Comparison of ENCODE assay signal across 12 cellular contexts in the genomic region with DNA sequence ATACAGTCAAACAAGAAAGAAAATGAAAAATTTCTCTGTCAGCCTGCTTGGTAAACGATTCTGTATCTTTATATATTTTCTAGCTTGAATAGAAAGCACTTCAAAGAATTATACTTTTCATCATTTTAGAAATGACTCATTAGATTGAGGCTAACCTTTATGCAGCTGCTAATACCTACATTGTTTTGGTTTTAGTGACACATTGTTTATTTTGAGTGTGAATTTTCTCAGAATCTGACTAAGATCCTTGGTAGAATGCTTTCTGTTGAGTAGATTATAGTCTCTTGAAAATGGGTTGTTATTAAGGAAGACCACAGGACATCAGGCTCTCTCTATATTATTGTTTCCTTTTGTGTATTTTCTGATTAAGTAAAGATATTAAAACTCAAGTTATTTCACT. TPM values are rescaled to one million over a fixed set of nuclear protein-coding genes. Genes with fewer than 3 reads are reported as not detected.
A peak's percentile ranks its signal among the peaks of the same experiment; 100 is the strongest.
DNase-seq lines count a peak whose midpoint lies in the region; ATAC-seq and TF ChIP-seq lines count a peak whose summit lies in the region.
"Had no signal": no experiment of that assay in that cellular context is flagged by ENCODE, and none has a peak within 500 bp of the region (broad histone marks: within the 10 kb centered on the region; RNA-seq: fewer than 3 reads in every experiment).

A gene with protein sequence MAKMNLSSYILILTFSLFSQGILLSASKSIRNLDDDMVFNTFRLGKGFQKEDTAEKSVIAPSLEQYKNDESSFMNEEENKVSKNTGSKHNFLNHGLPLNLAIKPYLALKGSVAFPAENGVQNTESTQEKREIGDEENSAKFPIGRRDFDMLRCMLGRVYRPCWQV (minus strand): TSS at position 45 of the 400 bp plus-strand sequence. CDS start 63 bp downstream, outside the sequence.

- H3K36me3 ChIP-seq in heart left ventricle (no peaks in the 10 kb centered on the region), ascending aorta (no peaks in the 10 kb centered on the region)
- H3K36me3 ChIP-seq: upper lobe of right lung had no signal

- peak; percentile 38 for DNase-seq in fibroblast of peridontal ligament (ENCODE audit: extremely low read depth)
- DNase-seq in hippocampal formation (lab: John Stamatoyannopoulos, UW) = no peak
- no peak for DNase-seq in heart left ventricle
- DNase-seq in effector CD8-positive, alpha-beta T cell (lab: John Stamatoyannopoulos, UW) = no peak
- DNase-seq in ascending aorta (ENCODE audit: low spot score in 2 of 2) = no peak
- DNase-seq: upper lobe of right lung had no signal

- intact Hi-C loops in heart left ventricle (cut with DNase I) = no loop called here
- intact Hi-C loops in ascending aorta (cut with DNase I) = no loop called here

- H3K4me1 ChIP-seq in heart left ventricle (no peaks in the 10 kb centered on the region), ascending aorta (no peaks in the 10 kb centered on the region)
- H3K4me1 ChIP-seq: upper lobe of right lung had no signal

- H3K27ac ChIP-seq in heart left ventricle (no peak within 1 kb of the TSS), ascending aorta (no peak within 1 kb of the TSS)
- H3K27ac ChIP-seq: upper lobe of right lung had no signal

- 83 to 88% (median 87%) methylated on average over 1 of the region's 1 CpG for WGBS in heart left ventricle, 4 donors

- TF ChIP-seq POLR2A in heart left ventricle (IDR thresholded peaks at IDR 0.05) = no peak

- ATAC-seq in GM18498 (IDR thresholded peaks at IDR 0.05; ENCODE audit: unreplicated experiment) (peak; percentile 65), GM21529 (IDR thresholded peaks at IDR 0.05; ENCODE audit: unreplicated experiment) (peak; percentile 92), HG03521 (IDR thresholded peaks at IDR 0.05; ENCODE audit: unreplicated experiment) (peak; percentile 69), heart left ventricle (no peak)
- ATAC-seq: upper lobe of right lung had no signal

- no peaks in the 10 kb centered on the region for H3K9me3 ChIP-seq in heart left ventricle
- no peaks in the 10 kb centered on the region for H3K9me3 ChIP-seq in ascending aorta
- H3K9me3 ChIP-seq: upper lobe of right lung had no signal

- TF ChIP-seq CTCF in heart left ventricle (IDR thresholded peaks at IDR 0.05) (no peak), ascending aorta (IDR thresholded peaks at IDR 0.05) (no peak)

- H3K4me3 ChIP-seq in heart left ventricle (no peak within 1 kb of the TSS), ascending aorta (no peak within 1 kb of the TSS)
- H3K4me3 ChIP-seq: upper lobe of right lung had no signal

- no peaks in the 10 kb centered on the region for H3K27me3 ChIP-seq in heart left ventricle
- H3K27me3 ChIP-seq in ascending aorta = no peaks in the 10 kb centered on the region
- H3K27me3 ChIP-seq: upper lobe of right lung had no signal

RNA-seq across cellular contexts. Expression of the gene that starts here (rescaled TPM):
- total RNA-seq in heart left ventricle (not detected), ascending aorta (not detected)
- not detected for polyA plus RNA-seq in heart left ventricle
- total RNA-seq: G401, skeletal muscle tissue, upper lobe of right lung had no signal
- polyA plus RNA-seq: IgD-negative memory B cell had no signal

Comparison
In these comparisons a context has a peak if more than half of its experiments do, and no peak if none do; other contexts are left out.
1. ATAC-seq: peak in GM18498 (single experiment), GM21529 (single experiment) and HG03521 (single experiment); none in heart left ventricle (0 of 4).